Comparison of ENCODE assay signal across 29 cellular contexts in genomic region chr1:36522461-36523229, GRCh38. TPM values are rescaled to one million over a fixed set of nuclear protein-coding genes. Genes with fewer than 3 reads are reported as not detected.
DNase-seq lines count a peak whose midpoint lies in the region; ATAC-seq, FAIRE-seq and TF ChIP-seq lines count a peak whose summit lies in the region.
"Had no signal": no experiment of that assay in that cellular context is flagged by ENCODE, and none has a peak within 500 bp of the region (broad histone marks: within the 10 kb centered on the region; RNA-seq: fewer than 3 reads in every experiment).

No MANE protein-coding gene starts in this region.

- H3K4me1 Mint-ChIP-seq in GM23338 = peaks cover 28% of the 10 kb centered on the region
- peaks cover 15% of the 10 kb centered on the region for H3K4me1 Mint-ChIP-seq in activated CD8-positive, alpha-beta memory T cell treated with anti-CD3 and anti-CD28 coated beads, Interleukin-2, amount 10 ng/mL, durations not matched to agents 7 days and 5 days

- DNase-seq in GM23338 (ENCODE audit: low spot score) (no peak), islet precursor cell (peak; percentile 30), sigmoid colon (peak; percentile 15), A172 (ENCODE audit: low spot score) (no peak), mesenteric fat pad (ENCODE audit: low spot score) (no peak), RCC 7860 (ENCODE audit: low spot score) (no peak), H54 (ENCODE audit: insufficient read length, low spot score) (no peak)
- DNase-seq in activated CD8-positive, alpha-beta memory T cell treated with anti-CD3 and anti-CD28 coated beads, Interleukin-2, amount 10 ng/mL, durations not matched to agents 7 days and 5 days = peak; percentile 31
- DNase-seq: C1 segment of cervical spinal cord; CD8-positive, alpha-beta memory T cell; DMS 273 treated with DMSO at 0.1 percent for 48 hours; DMS79; EL; GDM1; H9; Kasumi-1; NCI-H1105 treated with DMSO at 0.1 percent for 48 hours; NCI-H146; NCI-H1930; NCI-H446 treated with DMSO at 0.1 percent for 48 hours; NCI-H526; SHP77 had no signal

- peaks cover 3% of the 10 kb centered on the region for H3K27me3 Mint-ChIP-seq in GM23338 (ENCODE audit: insufficient read depth, low read depth, poor library complexity)
- H3K27me3 Mint-ChIP-seq in activated CD8-positive, alpha-beta memory T cell treated with anti-CD3 and anti-CD28 coated beads, Interleukin-2, amount 10 ng/mL, durations not matched to agents 7 days and 5 days = no peaks in the 10 kb centered on the region

- no peak overlapping the region for H3K4me3 Mint-ChIP-seq in GM23338
- no peak overlapping the region for H3K4me3 Mint-ChIP-seq in activated CD8-positive, alpha-beta memory T cell treated with anti-CD3 and anti-CD28 coated beads, Interleukin-2, amount 10 ng/mL, durations not matched to agents 7 days and 5 days
- H3K4me3 Mint-ChIP-seq: CD8-positive, alpha-beta memory T cell; H9 had no signal

- no peaks in the 10 kb centered on the region for H4K20me1 ChIP-seq in GM23338 (replicated peaks; ENCODE audit: insufficient read depth)

- H2AFZ ChIP-seq in GM23338 = peak overlapping the region; percentile 0; the same call in 1 of the 2 replicates

- H3K9me3 ChIP-seq in sigmoid colon = no peaks in the 10 kb centered on the region

- H3F3A ChIP-seq in GM23338 (replicated peaks; ENCODE audit: low read depth) = no peaks in the 10 kb centered on the region

- CTCF ChIA-PET in activated CD8-positive, alpha-beta memory T cell treated with anti-CD3 and anti-CD28 coated beads, Interleukin-2, amount 10 ng/mL, durations not matched to agents 7 days and 5 days (lab: Charles Lee) = no interaction called here

- H3K4me1 ChIP-seq in GM23338 (ENCODE audit: insufficient read depth) (peaks cover 10% of the 10 kb centered on the region), sigmoid colon (no peaks in the 10 kb centered on the region)

- no peak overlapping the region for H3K4me3 ChIP-seq in GM23338
- no peak overlapping the region for H3K4me3 ChIP-seq in sigmoid colon
- H3K4me3 ChIP-seq: GM12878, K562 had no signal

- no peak overlapping the region for H3K4me2 ChIP-seq in GM23338

- no peaks in the 10 kb centered on the region for H3K36me3 ChIP-seq in GM23338 (ENCODE audit: insufficient read depth)
- no peaks in the 10 kb centered on the region for H3K36me3 ChIP-seq in sigmoid colon

- 82 to 83% methylated on average over 12 of the region's 12 CpGs for WGBS in sigmoid colon, 2 donors

- H3K36me3 Mint-ChIP-seq in GM23338 (ENCODE audit: low read depth) = no peaks in the 10 kb centered on the region
- H3K36me3 Mint-ChIP-seq in activated CD8-positive, alpha-beta memory T cell treated with anti-CD3 and anti-CD28 coated beads, Interleukin-2, amount 10 ng/mL, durations not matched to agents 7 days and 5 days = no peaks in the 10 kb centered on the region
- H3K36me3 Mint-ChIP-seq: CD8-positive, alpha-beta memory T cell had no signal

- intact Hi-C loops in sigmoid colon (cut with DNase I) = no loop called here

- H3K79me2 ChIP-seq in GM23338 (replicated peaks; ENCODE audit: insufficient read depth) = no peaks in the 10 kb centered on the region

- no peaks in the 10 kb centered on the region for H3K9me3 Mint-ChIP-seq in GM23338
- H3K9me3 Mint-ChIP-seq in activated CD8-positive, alpha-beta memory T cell treated with anti-CD3 and anti-CD28 coated beads, Interleukin-2, amount 10 ng/mL, durations not matched to agents 7 days and 5 days (ENCODE audit: low read depth) = no peaks in the 10 kb centered on the region
- H3K9me3 Mint-ChIP-seq: CD8-positive, alpha-beta memory T cell; H9 had no signal

- H3K9me2 ChIP-seq in GM23338 (ENCODE audit: insufficient read depth) = no peaks in the 10 kb centered on the region

- H3K27ac Mint-ChIP-seq in GM23338 = no peak overlapping the region
- peak overlapping the region; percentile 23 for H3K27ac Mint-ChIP-seq in activated CD8-positive, alpha-beta memory T cell treated with anti-CD3 and anti-CD28 coated beads, Interleukin-2, amount 10 ng/mL, durations not matched to agents 7 days and 5 days

- TF ChIP-seq POLR2A in sigmoid colon (IDR thresholded peaks at IDR 0.05) = no peak
- TF ChIP-seq POLR2A in H54 (IDR thresholded peaks at IDR 0.05; ENCODE audit: low read depth, low read length) = no peak

- no peaks in the 10 kb centered on the region for H3K27me3 ChIP-seq in GM23338 (ENCODE audit: insufficient read depth)
- H3K27me3 ChIP-seq in sigmoid colon = no peaks in the 10 kb centered on the region

- no peak for ATAC-seq in GM23338
- ATAC-seq in activated CD8-positive, alpha-beta memory T cell treated with anti-CD3 and anti-CD28 coated beads, Interleukin-2, amount 10 ng/mL, durations not matched to agents 7 days and 5 days = no peak
- ATAC-seq: GM12878, K562 had no signal

- H3K27ac ChIP-seq in GM23338 (ENCODE audit: low read depth) (no peak overlapping the region), sigmoid colon (no peak overlapping the region)
- H3K27ac ChIP-seq: RWPE1 had no signal

- TF ChIP-seq CTCF in GM23338 (conservative IDR thresholded peaks at IDR 0.05; ENCODE audit: low read depth in 2 of 2) = no peak
- TF ChIP-seq CTCF in sigmoid colon (IDR thresholded peaks at IDR 0.05) = no peak

- TF ChIP-seq EP300 in sigmoid colon (IDR thresholded peaks at IDR 0.05) = no peak

- FAIRE-seq in RCC 7860 (lab: Jason Lieb, UNC) = no peak
- FAIRE-seq in H54 (lab: Jason Lieb, UNC) = no peak
- FAIRE-seq: GM12878, HTR-8/SVneo, K562 had no signal

TF ChIP-seq in GM23338, 12 proteins besides CTCF, POLR2A, EP300 and RAD21 (continues in another document):
- TF ChIP-seq POLR2AphosphoS5 (IDR thresholded peaks at IDR 0.05; ENCODE audit: low read depth) (no peak), EZH2phosphoT487 (IDR thresholded peaks at IDR 0.05; ENCODE audit: unreplicated experiment) (no peak), REST (IDR thresholded peaks at IDR 0.05; ENCODE audit: unreplicated experiment) (no peak), CREB1 (CRISPR knock-in tag; IDR thresholded peaks at IDR 0.05; ENCODE audit: low read depth) (no peak), EZH2 (IDR thresholded peaks at IDR 0.05; ENCODE audit: low read depth, unreplicated experiment) (no peak), ZNF114 (CRISPR knock-in tag; IDR thresholded peaks at IDR 0.05) (no peak), ZNF331 (CRISPR knock-in tag; IDR thresholded peaks at IDR 0.05; ENCODE audit: low read depth) (no peak), NANOG (IDR thresholded peaks at IDR 0.05; ENCODE audit: borderline replicate concordance) (no peak), STAT1 (IDR thresholded peaks at IDR 0.05; ENCODE audit: unreplicated experiment) (no peak)
- TF ChIP-seq, protein P1, sequence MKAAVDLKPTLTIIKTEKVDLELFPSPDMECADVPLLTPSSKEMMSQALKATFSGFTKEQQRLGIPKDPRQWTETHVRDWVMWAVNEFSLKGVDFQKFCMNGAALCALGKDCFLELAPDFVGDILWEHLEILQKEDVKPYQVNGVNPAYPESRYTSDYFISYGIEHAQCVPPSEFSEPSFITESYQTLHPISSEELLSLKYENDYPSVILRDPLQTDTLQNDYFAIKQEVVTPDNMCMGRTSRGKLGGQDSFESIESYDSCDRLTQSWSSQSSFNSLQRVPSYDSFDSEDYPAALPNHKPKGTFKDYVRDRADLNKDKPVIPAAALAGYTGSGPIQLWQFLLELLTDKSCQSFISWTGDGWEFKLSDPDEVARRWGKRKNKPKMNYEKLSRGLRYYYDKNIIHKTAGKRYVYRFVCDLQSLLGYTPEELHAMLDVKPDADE (IDR thresholded peaks at IDR 0.05) = no peak

RNA-seq across cellular contexts. Expression of gene CSF3R, which starts 39.9 kb away (rescaled TPM):
- total RNA-seq in GM23338 (2014; rRNA removed; shearing (Covaris generic)) = not detected in 2 replicates
- polyA plus RNA-seq in GM23338 (2016; fragmentation: Nextera tagmentation; extraction: Ambion mirVana) (not detected in 2 replicates), sigmoid colon (1 to 10 TPM; 3.9 to 4.2 (median 3.9) TPM)
- total RNA-seq in activated CD8-positive, alpha-beta memory T cell treated with anti-CD3 and anti-CD28 coated beads, Interleukin-2, amount 10 ng/mL, durations not matched to agents 7 days and 5 days = not detected
- total RNA-seq in sigmoid colon (1 to 10 TPM; 7.5 to 9.1 (median 8.6) TPM), mesenteric fat pad (82.0 TPM)
- total RNA-seq in A172 (2014; rRNA removed; shearing (Covaris generic)) = not detected in 2 replicates
- total RNA-seq: A673, H9, M059J, SK-MEL-5 had no signal
- polyA plus RNA-seq: CD8-positive, alpha-beta memory T cell; GM12878 had no signal

RNA-seq across cellular contexts. Expression of gene MRPS15, which starts 58.5 kb away (rescaled TPM):
- total RNA-seq in GM23338 (2014; rRNA removed; shearing (Covaris generic)) = 86.4 and 105 TPM in 2 replicates
- polyA plus RNA-seq in GM23338 (2016; fragmentation: Nextera tagmentation; extraction: Ambion mirVana) (311 and 312 TPM in 2 replicates), sigmoid colon (100 to 1,000 TPM in 2 of 3 donors, 10 to 100 TPM in 1; 81.1 to 103 (median 103) TPM)
- 100 to 1,000 TPM; 112 to 115 TPM for total RNA-seq in activated CD8-positive, alpha-beta memory T cell treated with anti-CD3 and anti-CD28 coated beads, Interleukin-2, amount 10 ng/mL, durations not matched to agents 7 days and 5 days
- total RNA-seq in sigmoid colon (100 to 1,000 TPM in 1 of 4 donors, 10 to 100 TPM in 3; 70.3 to 115 (median 79.0) TPM), mesenteric fat pad (83.4 TPM)
- 68.1 and 99.0 TPM in 2 replicates for total RNA-seq in A172 (2014; rRNA removed; shearing (Covaris generic))

Comparison
In these comparisons a context has a peak if more than half of its experiments do, and no peak if none do; other contexts are left out.
1. DNase-seq: peak in activated CD8-positive, alpha-beta memory T cell treated with anti-CD3 and anti-CD28 coated beads, Interleukin-2, amount 10 ng/mL, durations not matched to agents 7 days and 5 days (single experiment), islet precursor cell (single experiment) and sigmoid colon (single experiment); none in GM23338 (single experiment), A172 (single experiment), mesenteric fat pad (single experiment), RCC 7860 (single experiment) and H54 (single experiment).